ENCODE assay signal across 16 cellular contexts in the genomic region with DNA sequence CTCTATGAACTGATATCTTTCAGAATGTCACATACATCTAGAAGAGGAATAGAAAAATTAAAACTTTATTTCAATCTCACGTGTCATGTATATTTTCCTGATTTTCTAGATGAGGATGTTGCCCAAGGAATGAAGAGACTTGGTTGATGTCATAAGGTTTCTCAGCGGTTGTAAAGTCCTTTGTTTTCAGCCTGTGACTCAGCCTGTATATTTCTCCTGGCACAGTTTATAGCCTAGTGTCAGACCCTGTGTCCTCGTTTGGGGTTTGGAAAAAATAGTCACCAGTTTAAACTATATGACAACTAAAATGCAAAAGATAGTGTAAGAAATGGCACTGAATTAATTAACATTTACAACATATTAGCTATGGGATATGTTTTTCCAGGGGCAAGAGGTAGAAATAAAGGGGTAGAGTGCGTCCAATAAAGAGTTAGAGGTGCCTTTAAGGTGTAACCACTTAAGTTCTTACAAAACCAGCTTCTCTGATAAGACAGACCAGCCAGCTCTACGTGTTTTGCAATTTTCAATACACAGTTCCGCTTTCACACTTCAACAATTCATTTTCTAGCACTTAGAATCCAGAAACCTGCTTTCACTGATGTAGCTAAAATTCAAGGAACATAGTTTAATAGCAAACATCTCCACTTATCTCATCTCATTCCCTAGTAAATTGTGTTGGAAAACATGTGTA.
DNase-seq lines count a peak whose midpoint lies in the region; ATAC-seq, FAIRE-seq and TF ChIP-seq lines count a peak whose summit lies in the region.
"Had no signal": no experiment of that assay in that cellular context is flagged by ENCODE, and none has a peak within 500 bp of the region (broad histone marks: within the 10 kb centered on the region; RNA-seq: fewer than 3 reads in every experiment).

No MANE protein-coding gene starts in this region.

- no peaks in the 10 kb centered on the region for H3K79me2 ChIP-seq in GM12878 (ENCODE audit: control insufficient read depth, insufficient read depth, low read length)

- H3K9me3 Mint-ChIP-seq in stimulated activated naive B cell treated with anti-CD40 and anti-IgM and Interleukin-4, amounts not matched to agents 10 μg/mL and 1 μg/mL and 100 μg/mL, for 72 hours = no peaks in the 10 kb centered on the region
- H3K9me3 Mint-ChIP-seq: GM23338 had no signal

- no TSS peak for BruUV-seq in GM12878 (replicated peaks; lab: Mats Ljungman, UMichigan)

- TF ChIP-seq CTCF in GM12878 (IDR thresholded peaks at IDR 0.05 in 2 of 3, conservative IDR thresholded peaks at IDR 0.05 in 1 of 3; ENCODE audit: control insufficient read depth in 2 of 3, extremely low read depth in 1 of 3, insufficient read depth in 1 of 3, low read depth in 3 of 3, low read length in 3 of 3) = no peak
- no peak for TF ChIP-seq CTCF in mucosa of descending colon (IDR thresholded peaks at IDR 0.05)
- TF ChIP-seq CTCF in GM13977 (IDR thresholded peaks at IDR 0.05; ENCODE audit: extremely low read depth, insufficient read depth, missing control alignments) = no peak

- RAD21 ChIA-PET in GM12878 (lab: Charles Lee; ENCODE audit: unreplicated experiment) = interaction anchor here (0.7 kb wide), 1 partner anchor 56 kb away, joined by 3 read pairs; no protein-coding TSS in a partner anchor

- POLR2A ChIA-PET in GM12878 (lab: Charles Lee) = no interaction called here

- FAIRE-seq in GM12878 (lab: Jason Lieb, UNC) = peak; percentile 88

- no peaks in the 10 kb centered on the region for H3K36me3 Mint-ChIP-seq in stimulated activated naive B cell treated with anti-CD40 and anti-IgM and Interleukin-4, amounts not matched to agents 10 μg/mL and 1 μg/mL and 100 μg/mL, for 72 hours
- H3K36me3 Mint-ChIP-seq: CD4-positive, alpha-beta memory T cell had no signal

- CTCF ChIA-PET in GM12878 (lab: Yijun Ruan, JAX) = interaction anchor here (0.7 kb wide), 1 partner anchor 10 kb away, joined by 4 read pairs; no protein-coding TSS in a partner anchor

- H3K27ac Mint-ChIP-seq in stimulated activated naive B cell treated with anti-CD40 and anti-IgM and Interleukin-4, amounts not matched to agents 10 μg/mL and 1 μg/mL and 100 μg/mL, for 72 hours = no peak overlapping the region
- H3K27ac Mint-ChIP-seq: activated CD4-positive, alpha-beta T cell treated with anti-CD3 and anti-CD28 coated beads for 36 hours; activated T-helper 2 cell treated with anti-CD3 and anti-CD28 coated beads, Interferon-gamma antibody, Interleukin-2, Interleukin-4, amounts not matched to agents 10 μg/mL and 5 μg/mL and 100 μg/mL, durations not matched to agents 14 hours and 24 hours and 36 hours; CD4-positive, alpha-beta memory T cell; GM23338 had no signal

- no peak overlapping the region for H3K9ac ChIP-seq in GM12878 (ENCODE audit: control insufficient read depth, insufficient read depth, low read length)

- SMC1A ChIA-PET in GM12878 (lab: Charles Lee; ENCODE audit: uncharacterized antibody, unreplicated experiment) = interaction anchor here (1.0 to 4.0 kb wide), 12 partner anchors 9 to 145 kb away, joined by 3 to 17 read pairs (median 5); no protein-coding TSS in a partner anchor

- no peak overlapping the region for H3K4me3 Mint-ChIP-seq in stimulated activated naive B cell treated with anti-CD40 and anti-IgM and Interleukin-4, amounts not matched to agents 10 μg/mL and 1 μg/mL and 100 μg/mL, for 72 hours
- H3K4me3 Mint-ChIP-seq: activated CD4-positive, alpha-beta T cell treated with anti-CD3 and anti-CD28 coated beads for 36 hours; CD4-positive, alpha-beta memory T cell; GM23338 had no signal

- no peak for TF ChIP-seq POLR2A in GM12878 (IDR thresholded peaks at IDR 0.05; ENCODE audit: low read depth, low read length)

- H3K4me1 ChIP-seq in GM12878 (ENCODE audit: control insufficient read depth, insufficient read depth, low read length) (no peaks in the 10 kb centered on the region; the same call in 1 of the 2 replicates), mucosa of descending colon (ENCODE audit: low read depth) (no peaks in the 10 kb centered on the region)
- H3K4me1 ChIP-seq: ascending aorta, spleen had no signal

- no peak for TF ChIP-seq RAD21 in GM12878 (IDR thresholded peaks at IDR 0.05; ENCODE audit: insufficient read depth, low read depth, low read length)

- H3K36me3 ChIP-seq in GM12878 (ENCODE audit: control insufficient read depth in 2 of 2, insufficient read depth in 2 of 2, low read length in 1 of 2) (no peaks in the 10 kb centered on the region), mucosa of descending colon (ENCODE audit: low read depth) (no peaks in the 10 kb centered on the region)
- H3K36me3 ChIP-seq: ascending aorta, spleen had no signal

- no peak overlapping the region for H2AFZ ChIP-seq in GM12878 (ENCODE audit: control insufficient read depth, low read depth, low read length)
- H2AFZ ChIP-seq: GM23338 had no signal

- H3K27ac ChIP-seq in GM12878 (ENCODE audit: control insufficient read depth, insufficient read depth) = no peak overlapping the region
- H3K27ac ChIP-seq: ascending aorta, spleen had no signal

- H3K9me3 ChIP-seq in GM12878 (replicated peaks; ENCODE audit: control insufficient read depth, insufficient read depth, low read length) (no peaks in the 10 kb centered on the region), mucosa of descending colon (no peaks in the 10 kb centered on the region)
- H3K9me3 ChIP-seq: ascending aorta had no signal

- H3K4me1 Mint-ChIP-seq in stimulated activated naive B cell treated with anti-CD40 and anti-IgM and Interleukin-4, amounts not matched to agents 10 μg/mL and 1 μg/mL and 100 μg/mL, for 72 hours = no peaks in the 10 kb centered on the region
- H3K4me1 Mint-ChIP-seq: activated CD4-positive, alpha-beta T cell treated with anti-CD3 and anti-CD28 coated beads for 36 hours; CD4-positive, alpha-beta memory T cell; GM23338 had no signal

- DNase-seq in MV-4-11 (lab: John Stamatoyannopoulos, UW) = peak; percentile 88
- peak; percentile 7 for DNase-seq in GM12878 (ENCODE audit: low read depth, low spot score)
- no peak for DNase-seq in mucosa of descending colon
- DNase-seq in GM13977 (ENCODE audit: low spot score) = no peak
- no peak for DNase-seq in stimulated activated naive B cell treated with anti-CD40 and anti-IgM and Interleukin-4, amounts not matched to agents 10 μg/mL and 1 μg/mL and 100 μg/mL, for 72 hours
- DNase-seq in activated CD8-positive, alpha-beta memory T cell treated with anti-CD3 and anti-CD28 coated beads, Interleukin-2, amount 50 U/mL, for 4 hours = no peak
- DNase-seq: activated CD4-positive, alpha-beta T cell treated with anti-CD3 and anti-CD28 coated beads for 36 hours; CD4-positive, alpha-beta memory T cell; NCI-H1930; spleen; T-helper 1 cell had no signal

- H3K27me3 Mint-ChIP-seq in stimulated activated naive B cell treated with anti-CD40 and anti-IgM and Interleukin-4, amounts not matched to agents 10 μg/mL and 1 μg/mL and 100 μg/mL, for 72 hours = no peaks in the 10 kb centered on the region
- H3K27me3 Mint-ChIP-seq: activated CD4-positive, alpha-beta T cell treated with anti-CD3 and anti-CD28 coated beads for 36 hours; CD4-positive, alpha-beta memory T cell had no signal

- in situ Hi-C loops in GM12878 (cut with MboI) (no loop called here), GM13977 (cut with MboI; ENCODE audit: low pct_unique_long_range_greater_than_20kb, low sequenced_read_pairs, unreplicated experiment) (no loop called here)

- ATAC-seq in GM21390 (IDR thresholded peaks at IDR 0.05; ENCODE audit: unreplicated experiment) = peak; percentile 48
- ATAC-seq in GM12878 = peak; percentile 94
- peak; percentile 73 for ATAC-seq in mucosa of descending colon
- no peak for ATAC-seq in GM21737 (IDR thresholded peaks at IDR 0.05; ENCODE audit: unreplicated experiment)
- no peak for ATAC-seq in stimulated activated naive B cell treated with anti-CD40 and anti-IgM and Interleukin-4, amounts not matched to agents 10 μg/mL and 1 μg/mL and 100 μg/mL, for 72 hours (replicated peaks)
- ATAC-seq: activated CD4-positive, alpha-beta T cell treated with anti-CD3 and anti-CD28 coated beads for 36 hours; GM23338 had no signal

- no peak overlapping the region for H3K4me3 ChIP-seq in GM12878
- no peak overlapping the region for H3K4me3 ChIP-seq in mucosa of descending colon
- H3K4me3 ChIP-seq: ascending aorta, GM23338, spleen had no signal

- H4K20me1 ChIP-seq in GM12878 (ENCODE audit: control insufficient read depth, insufficient read depth) = no peaks in the 10 kb centered on the region

- peak overlapping the region; percentile 56 for H3K4me2 ChIP-seq in GM12878 (ENCODE audit: control insufficient read depth, insufficient read depth)
- H3K4me2 ChIP-seq: GM23338 had no signal

- H3K27me3 ChIP-seq in GM12878 (replicated peaks in 1 of 2; ENCODE audit: control insufficient read depth in 2 of 2, insufficient read depth in 2 of 2, low read length in 1 of 2) = no peaks in the 10 kb centered on the region; a peak in 1 of 4 replicates
- H3K27me3 ChIP-seq: ascending aorta, spleen had no signal

- intact Hi-C loops in GM12878 (cut with micrococcal nuclease; ENCODE audit: unreplicated experiment) = no loop called here
- intact Hi-C loops in mucosa of descending colon (cut with DNase I, micrococcal nuclease) = no loop called here

- 19% methylated on average over 6 of the region's 6 CpGs for WGBS in GM12878 (ENCODE audit: insufficient coverage, insufficient replicate concordance, low lambda C conversion rate, missing lambda C conversion rate)

- no peak for TF ChIP-seq EP300 in GM12878 (IDR thresholded peaks at IDR 0.05; ENCODE audit: borderline replicate concordance in 1 of 2, control insufficient read depth in 1 of 2, low read depth in 2 of 2, low read length in 2 of 2)

TF ChIP-seq in GM12878, 131 proteins besides CTCF, POLR2A, EP300 and RAD21 (continues in another document):
- TF ChIP-seq STAT3 (IDR thresholded peaks at IDR 0.05; ENCODE audit: low read depth, low read length) (no peak), SREBF1 (IDR thresholded peaks at IDR 0.05; ENCODE audit: low read length) (no peak), SPI1 (IDR thresholded peaks at IDR 0.05; ENCODE audit: borderline replicate concordance, insufficient read depth, low read depth, low read length) (peak; percentile 83), EED (IDR thresholded peaks at IDR 0.05; ENCODE audit: low read depth) (no peak)

Comparison
In these comparisons a context has a peak if more than half of its experiments do, and no peak if none do; other contexts are left out.
1. ATAC-seq: peak in GM21390 (single experiment), GM12878 (single experiment) and mucosa of descending colon (single experiment); none in GM21737 (single experiment) and stimulated activated naive B cell treated with anti-CD40 and anti-IgM and Interleukin-4, amounts not matched to agents 10 μg/mL and 1 μg/mL and 100 μg/mL, for 72 hours (0 of 2).
2. DNase-seq: peak in MV-4-11 (single experiment) and GM12878 (single experiment); none in mucosa of descending colon (0 of 3), GM13977 (single experiment), stimulated activated naive B cell treated with anti-CD40 and anti-IgM and Interleukin-4, amounts not matched to agents 10 μg/mL and 1 μg/mL and 100 μg/mL, for 72 hours (single experiment) and activated CD8-positive, alpha-beta memory T cell treated with anti-CD3 and anti-CD28 coated beads, Interleukin-2, amount 50 U/mL, for 4 hours (single experiment).